ENCODE assay signal across 21 cellular contexts in the genomic region with DNA sequence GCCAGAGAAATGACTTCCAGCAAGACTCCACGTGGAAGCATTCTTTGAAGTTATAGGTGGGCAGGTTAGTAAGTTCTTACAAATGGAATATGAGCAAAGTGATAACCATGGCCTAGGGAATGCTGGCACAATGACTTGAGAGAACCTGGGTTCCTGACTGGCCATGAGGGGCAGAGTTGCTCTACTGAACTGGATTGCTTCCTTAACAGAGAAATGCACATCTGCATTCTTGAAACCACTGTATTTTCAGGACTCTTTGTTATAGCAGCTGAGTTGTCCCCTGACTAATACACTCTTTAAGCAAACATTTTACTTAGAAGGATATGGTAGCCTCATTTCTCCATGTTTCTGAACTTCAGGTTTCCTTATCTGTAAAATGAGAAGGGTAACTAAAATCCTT.
DNase-seq lines count a peak whose midpoint lies in the region; ATAC-seq and TF ChIP-seq lines count a peak whose summit lies in the region.
"Had no signal": no experiment of that assay in that cellular context is flagged by ENCODE, and none has a peak within 500 bp of the region (broad histone marks: within the 10 kb centered on the region; RNA-seq: fewer than 3 reads in every experiment).

No MANE protein-coding gene starts in this region.

- DNase-seq in GM10266 (ENCODE audit: extremely low spot score) (no peak), OCI-M1 (lab: John Stamatoyannopoulos, UW) (peak; percentile 15), kidney tubule cell (ENCODE audit: low spot score) (no peak), Ammon's horn (ENCODE audit: low spot score) (no peak)
- DNase-seq: activated CD4-positive, CD25-positive, alpha-beta regulatory T cell; activated CD8-positive, alpha-beta T cell treated with anti-CD3 and anti-CD28 coated beads for 36 hours; activated T-cell treated with anti-CD3 and anti-CD28 coated beads, Interleukin-2, amount 50 U/mL, for 24 hours; CD4-positive, alpha-beta memory T cell; cerebellar nuclear complex; DMS79; effector CD4-positive, alpha-beta T cell; NCI-H146; SIG-M5; stimulated activated naive B cell treated with anti-CD40 and anti-IgM and Interleukin-4, amounts not matched to agents 10 μg/mL and 1 μg/mL and 100 μg/mL, for 72 hours had no signal

- TF ChIP-seq RAD21 in Ishikawa (IDR thresholded peaks at IDR 0.05; ENCODE audit: low read depth): peak; percentile 12; the same call in 1 of the 2 replicates

- ATAC-seq in HG03342 (IDR thresholded peaks at IDR 0.05; ENCODE audit: unreplicated experiment) (no peak), HG02981 (IDR thresholded peaks at IDR 0.05; ENCODE audit: unreplicated experiment) (no peak)
- ATAC-seq: activated CD8-positive, alpha-beta T cell treated with anti-CD3 and anti-CD28 coated beads for 36 hours; natural killer cell treated with Interleukin-12 subunit alpha and Interleukin-12 subunit beta and Interleukin-15 and Interleukin-18, amount 100 ng/mL, for 72 hours; stimulated activated naive B cell treated with anti-CD40 and anti-IgM and Interleukin-4, amounts not matched to agents 10 μg/mL and 1 μg/mL and 100 μg/mL, for 72 hours had no signal

- peak; percentile 55 for TF ChIP-seq CTCF in 22Rv1 (IDR thresholded peaks at IDR 0.05)
- peak; percentile 9 for TF ChIP-seq CTCF in GM10266 (IDR thresholded peaks at IDR 0.05; ENCODE audit: control insufficient read depth, insufficient read depth, low read depth, missing control alignments)

- no peak overlapping the region for H3K27ac ChIP-seq in 22Rv1
- H3K27ac ChIP-seq: ascending aorta, esophagus muscularis mucosa had no signal

- TF ChIP-seq EP300 in Ishikawa (IDR thresholded peaks at IDR 0.05; ENCODE audit: borderline replicate concordance): no peak

TF ChIP-seq in Ishikawa, 13 proteins besides CTCF, POLR2A, EP300 and RAD21:
- no peak for TF ChIP-seq NFIC (IDR thresholded peaks at IDR 0.05)
- TF ChIP-seq CREB1 (IDR thresholded peaks at IDR 0.05; ENCODE audit: low read depth): no peak
- TF ChIP-seq, protein P1, sequence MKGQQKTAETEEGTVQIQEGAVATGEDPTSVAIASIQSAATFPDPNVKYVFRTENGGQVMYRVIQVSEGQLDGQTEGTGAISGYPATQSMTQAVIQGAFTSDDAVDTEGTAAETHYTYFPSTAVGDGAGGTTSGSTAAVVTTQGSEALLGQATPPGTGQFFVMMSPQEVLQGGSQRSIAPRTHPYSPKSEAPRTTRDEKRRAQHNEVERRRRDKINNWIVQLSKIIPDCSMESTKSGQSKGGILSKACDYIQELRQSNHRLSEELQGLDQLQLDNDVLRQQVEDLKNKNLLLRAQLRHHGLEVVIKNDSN (IDR thresholded peaks at IDR 0.05): no peak
- TF ChIP-seq, protein P2, sequence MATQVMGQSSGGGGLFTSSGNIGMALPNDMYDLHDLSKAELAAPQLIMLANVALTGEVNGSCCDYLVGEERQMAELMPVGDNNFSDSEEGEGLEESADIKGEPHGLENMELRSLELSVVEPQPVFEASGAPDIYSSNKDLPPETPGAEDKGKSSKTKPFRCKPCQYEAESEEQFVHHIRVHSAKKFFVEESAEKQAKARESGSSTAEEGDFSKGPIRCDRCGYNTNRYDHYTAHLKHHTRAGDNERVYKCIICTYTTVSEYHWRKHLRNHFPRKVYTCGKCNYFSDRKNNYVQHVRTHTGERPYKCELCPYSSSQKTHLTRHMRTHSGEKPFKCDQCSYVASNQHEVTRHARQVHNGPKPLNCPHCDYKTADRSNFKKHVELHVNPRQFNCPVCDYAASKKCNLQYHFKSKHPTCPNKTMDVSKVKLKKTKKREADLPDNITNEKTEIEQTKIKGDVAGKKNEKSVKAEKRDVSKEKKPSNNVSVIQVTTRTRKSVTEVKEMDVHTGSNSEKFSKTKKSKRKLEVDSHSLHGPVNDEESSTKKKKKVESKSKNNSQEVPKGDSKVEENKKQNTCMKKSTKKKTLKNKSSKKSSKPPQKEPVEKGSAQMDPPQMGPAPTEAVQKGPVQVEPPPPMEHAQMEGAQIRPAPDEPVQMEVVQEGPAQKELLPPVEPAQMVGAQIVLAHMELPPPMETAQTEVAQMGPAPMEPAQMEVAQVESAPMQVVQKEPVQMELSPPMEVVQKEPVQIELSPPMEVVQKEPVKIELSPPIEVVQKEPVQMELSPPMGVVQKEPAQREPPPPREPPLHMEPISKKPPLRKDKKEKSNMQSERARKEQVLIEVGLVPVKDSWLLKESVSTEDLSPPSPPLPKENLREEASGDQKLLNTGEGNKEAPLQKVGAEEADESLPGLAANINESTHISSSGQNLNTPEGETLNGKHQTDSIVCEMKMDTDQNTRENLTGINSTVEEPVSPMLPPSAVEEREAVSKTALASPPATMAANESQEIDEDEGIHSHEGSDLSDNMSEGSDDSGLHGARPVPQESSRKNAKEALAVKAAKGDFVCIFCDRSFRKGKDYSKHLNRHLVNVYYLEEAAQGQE (IDR thresholded peaks at IDR 0.05; ENCODE audit: low read depth): no peak
- no peak for TF ChIP-seq TCF12 (IDR thresholded peaks at IDR 0.05; ENCODE audit: low read depth)
- TF ChIP-seq CEBPB (IDR thresholded peaks at IDR 0.05): no peak
- no peak for TF ChIP-seq TAF1 (IDR thresholded peaks at IDR 0.05; ENCODE audit: low read depth)
- no peak for TF ChIP-seq EGR1 (IDR thresholded peaks at IDR 0.05)
- no peak for TF ChIP-seq YY1 (IDR thresholded peaks at IDR 0.05; ENCODE audit: low read depth)
- TF ChIP-seq FOXM1 (IDR thresholded peaks at IDR 0.05; ENCODE audit: borderline replicate concordance, low read depth): no peak
- TF ChIP-seq TEAD4 (IDR thresholded peaks at IDR 0.05): no peak
- TF ChIP-seq, protein P3, sequence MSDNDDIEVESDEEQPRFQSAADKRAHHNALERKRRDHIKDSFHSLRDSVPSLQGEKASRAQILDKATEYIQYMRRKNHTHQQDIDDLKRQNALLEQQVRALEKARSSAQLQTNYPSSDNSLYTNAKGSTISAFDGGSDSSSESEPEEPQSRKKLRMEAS (IDR thresholded peaks at IDR 0.05): no peak
- TF ChIP-seq ZBTB7A (IDR thresholded peaks at IDR 0.05; ENCODE audit: low read depth): no peak
TF ChIP-seq in Ishikawa: peak in this region for 0.
